In genomic region chr17:22233382-22233781, GRCh38 we compare ENCODE assay signal across 24 cellular contexts.
"Had no signal": no experiment of that assay in that cellular context is flagged by ENCODE, and none has a peak within 500 bp of the region (broad histone marks: within the 10 kb centered on the region; RNA-seq: fewer than 3 reads in every experiment).

No MANE protein-coding gene starts in this region.

- H3K4me3 ChIP-seq: left ventricle myocardium inferior, lung, mucosa of descending colon, ovary, right atrium auricular region, right lobe of liver, smooth muscle cell, tibial nerve, uterus had no signal

- DNase-seq: immature natural killer cell; left ventricle myocardium inferior; midbrain; mucosa of descending colon; naive thymus-derived CD4-positive, alpha-beta T cell; ovary; right lobe of liver; stimulated activated CD4-positive, alpha-beta T cell treated with anti-CD3 and anti-CD28 coated beads, Interleukin-1b, Interleukin-23, amount 100 ng/mL, for 48 hours; stimulated activated CD4-positive, alpha-beta T cell treated with anti-CD3 and anti-CD28 coated beads, Interleukin-2, amount 100 ng/mL, for 48 hours; stimulated activated CD4-positive, alpha-beta T cell treated with anti-CD3 and anti-CD28 coated beads, Interleukin-4, amount 100 ng/mL, for 4 hours; stimulated activated CD8-positive, alpha-beta memory T cell treated with anti-CD3 and anti-CD28 coated beads, Interleukin-4, amount 100 ng/mL, for 48 hours; stimulated activated naive CD4-positive, alpha-beta T cell treated with Interleukin-2 at 50 U/mL for 16 hours; stimulated activated naive CD8-positive, alpha-beta T cell treated with anti-CD3 and anti-CD28 coated beads, Interleukin-15, amount 100 ng/mL, for 72 hours; substantia nigra; uterus had no signal

- ATAC-seq: mucosa of descending colon; naive thymus-derived CD4-positive, alpha-beta T cell; natural killer cell treated with Interleukin-12 subunit alpha and Interleukin-12 subunit beta and Interleukin-15 and Interleukin-18, amount 100 ng/mL, for 72 hours; right lobe of liver; stimulated activated memory B cell treated with anti-CD40 and anti-IgM and Interleukin-4, amounts not matched to agents 10 μg/mL and 1 μg/mL and 100 μg/mL, for 72 hours; stimulated activated naive CD8-positive, alpha-beta T cell treated with anti-CD3 and anti-CD28 coated beads, Interleukin-15, amount 100 ng/mL, for 72 hours had no signal

- H3K27ac ChIP-seq: left ventricle myocardium inferior, ovary, right atrium auricular region, right lobe of liver, tibial nerve, uterus had no signal

- H3K4me3 Mint-ChIP-seq: immature natural killer cell; naive thymus-derived CD4-positive, alpha-beta T cell; natural killer cell treated with Interleukin-12 subunit alpha and Interleukin-12 subunit beta and Interleukin-15 and Interleukin-18, amount 100 ng/mL, for 72 hours; stimulated activated memory B cell treated with anti-CD40 and anti-IgM and Interleukin-4, amounts not matched to agents 10 μg/mL and 1 μg/mL and 100 μg/mL, for 72 hours; stimulated activated naive CD8-positive, alpha-beta T cell treated with anti-CD3 and anti-CD28 coated beads, Interleukin-15, amount 100 ng/mL, for 72 hours; type B pancreatic cell had no signal

- H3K4me1 ChIP-seq: left ventricle myocardium inferior, right atrium auricular region, right lobe of liver, tibial nerve, uterus had no signal

- H3K9me3 ChIP-seq: ovary, uterus had no signal

- H3K4me1 Mint-ChIP-seq: immature natural killer cell; naive thymus-derived CD4-positive, alpha-beta T cell; stimulated activated memory B cell treated with anti-CD40 and anti-IgM and Interleukin-4, amounts not matched to agents 10 μg/mL and 1 μg/mL and 100 μg/mL, for 72 hours; stimulated activated naive CD8-positive, alpha-beta T cell treated with anti-CD3 and anti-CD28 coated beads, Interleukin-15, amount 100 ng/mL, for 72 hours had no signal

- H3K27ac Mint-ChIP-seq: immature natural killer cell; naive thymus-derived CD4-positive, alpha-beta T cell; natural killer cell treated with Interleukin-12 subunit alpha and Interleukin-12 subunit beta and Interleukin-15 and Interleukin-18, amount 100 ng/mL, for 72 hours; progenitor cell of endocrine pancreas; stimulated activated memory B cell treated with anti-CD40 and anti-IgM and Interleukin-4, amounts not matched to agents 10 μg/mL and 1 μg/mL and 100 μg/mL, for 72 hours; stimulated activated naive CD8-positive, alpha-beta T cell treated with anti-CD3 and anti-CD28 coated beads, Interleukin-15, amount 100 ng/mL, for 72 hours; type B pancreatic cell had no signal

- H3K36me3 ChIP-seq: left ventricle myocardium inferior, ovary, right atrium auricular region, right lobe of liver, tibial nerve, uterus had no signal

- H3K27me3 Mint-ChIP-seq: naive thymus-derived CD4-positive, alpha-beta T cell; natural killer cell treated with Interleukin-12 subunit alpha and Interleukin-12 subunit beta and Interleukin-15 and Interleukin-18, amount 100 ng/mL, for 72 hours; progenitor cell of endocrine pancreas; stimulated activated memory B cell treated with anti-CD40 and anti-IgM and Interleukin-4, amounts not matched to agents 10 μg/mL and 1 μg/mL and 100 μg/mL, for 72 hours; stimulated activated naive CD8-positive, alpha-beta T cell treated with anti-CD3 and anti-CD28 coated beads, Interleukin-15, amount 100 ng/mL, for 72 hours; type B pancreatic cell had no signal

- H3K36me3 Mint-ChIP-seq: immature natural killer cell; naive thymus-derived CD4-positive, alpha-beta T cell; stimulated activated memory B cell treated with anti-CD40 and anti-IgM and Interleukin-4, amounts not matched to agents 10 μg/mL and 1 μg/mL and 100 μg/mL, for 72 hours; type B pancreatic cell had no signal

- H3K27me3 ChIP-seq: ovary, right atrium auricular region, right lobe of liver, tibial nerve, uterus had no signal

- H3K4me2 ChIP-seq: smooth muscle cell had no signal

- FAIRE-seq: islet of Langerhans had no signal
